Comparison of ENCODE assay signal across 1 cellular context in the genomic region with DNA sequence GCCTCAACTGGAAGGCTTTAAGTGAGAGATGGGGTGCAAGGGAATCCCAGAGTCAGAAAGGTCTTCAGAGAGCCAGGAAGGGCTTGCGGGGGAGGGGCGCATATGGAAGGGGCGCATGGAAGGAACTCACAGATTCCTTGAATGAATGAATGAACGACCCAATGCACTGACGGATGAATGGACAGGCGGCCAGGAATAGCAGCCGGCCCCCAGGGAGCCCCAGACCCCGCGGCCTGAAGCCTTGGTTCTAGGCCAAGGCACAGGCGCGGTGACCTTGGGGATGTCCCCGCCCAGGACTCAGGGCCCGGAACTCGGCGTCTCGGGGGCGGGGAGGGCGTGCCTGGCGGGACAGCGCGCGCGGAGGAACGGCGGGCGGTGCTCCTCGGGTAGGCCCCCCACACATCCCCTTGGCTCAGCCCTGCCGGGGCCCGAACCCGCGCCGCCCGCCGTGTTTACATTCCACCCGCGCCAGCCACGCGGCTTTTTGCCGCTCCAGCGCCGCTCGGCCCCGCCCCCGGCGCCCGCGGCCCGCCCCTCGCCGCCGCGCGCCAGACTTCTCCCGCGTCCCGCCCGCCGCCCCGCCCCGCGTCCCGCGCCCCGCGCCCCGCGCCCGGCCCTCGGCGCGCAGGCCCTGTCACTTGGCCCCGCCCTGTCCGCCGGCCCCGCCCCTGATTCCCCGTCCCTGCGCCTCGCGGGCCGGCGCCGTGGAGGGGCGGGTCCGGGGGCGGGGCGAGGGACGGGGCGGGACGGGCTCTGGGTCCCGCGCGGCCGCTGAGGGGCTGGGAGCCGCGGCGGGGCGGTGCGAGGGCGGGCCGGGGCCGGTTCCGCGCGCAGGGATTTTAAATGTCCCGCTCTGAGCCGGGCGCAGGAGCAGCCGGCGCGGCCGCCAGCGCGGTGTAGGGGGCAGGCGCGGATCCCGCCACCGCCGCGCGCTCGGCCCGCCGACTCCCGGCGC.
TF ChIP-seq lines count a peak whose summit lies in the region.

A gene (plus strand): TSS at position 867 of the 955 bp plus-strand sequence. CDS start 565 bp downstream, outside the sequence.

TF ChIP-seq in WTC11, 78 proteins besides CTCF, POLR2A, EP300 and RAD21 (continued from another document):
- TF ChIP-seq, protein P1, sequence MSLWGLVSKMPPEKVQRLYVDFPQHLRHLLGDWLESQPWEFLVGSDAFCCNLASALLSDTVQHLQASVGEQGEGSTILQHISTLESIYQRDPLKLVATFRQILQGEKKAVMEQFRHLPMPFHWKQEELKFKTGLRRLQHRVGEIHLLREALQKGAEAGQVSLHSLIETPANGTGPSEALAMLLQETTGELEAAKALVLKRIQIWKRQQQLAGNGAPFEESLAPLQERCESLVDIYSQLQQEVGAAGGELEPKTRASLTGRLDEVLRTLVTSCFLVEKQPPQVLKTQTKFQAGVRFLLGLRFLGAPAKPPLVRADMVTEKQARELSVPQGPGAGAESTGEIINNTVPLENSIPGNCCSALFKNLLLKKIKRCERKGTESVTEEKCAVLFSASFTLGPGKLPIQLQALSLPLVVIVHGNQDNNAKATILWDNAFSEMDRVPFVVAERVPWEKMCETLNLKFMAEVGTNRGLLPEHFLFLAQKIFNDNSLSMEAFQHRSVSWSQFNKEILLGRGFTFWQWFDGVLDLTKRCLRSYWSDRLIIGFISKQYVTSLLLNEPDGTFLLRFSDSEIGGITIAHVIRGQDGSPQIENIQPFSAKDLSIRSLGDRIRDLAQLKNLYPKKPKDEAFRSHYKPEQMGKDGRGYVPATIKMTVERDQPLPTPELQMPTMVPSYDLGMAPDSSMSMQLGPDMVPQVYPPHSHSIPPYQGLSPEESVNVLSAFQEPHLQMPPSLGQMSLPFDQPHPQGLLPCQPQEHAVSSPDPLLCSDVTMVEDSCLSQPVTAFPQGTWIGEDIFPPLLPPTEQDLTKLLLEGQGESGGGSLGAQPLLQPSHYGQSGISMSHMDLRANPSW (CRISPR knock-in tag; conservative IDR thresholded peaks at IDR 0.05; ENCODE audit: low read depth), result no peak
- no peak for TF ChIP-seq RORB (CRISPR knock-in tag; IDR thresholded peaks at IDR 0.05)
- no peak for TF ChIP-seq MYBL2 (CRISPR knock-in tag; IDR thresholded peaks at IDR 0.05)
- TF ChIP-seq FOXP1 (CRISPR knock-in tag; IDR thresholded peaks at IDR 0.05; ENCODE audit: borderline replicate concordance), result peak; percentile 16; the same call in 1 of the 2 replicates
- TF ChIP-seq, protein P2, sequence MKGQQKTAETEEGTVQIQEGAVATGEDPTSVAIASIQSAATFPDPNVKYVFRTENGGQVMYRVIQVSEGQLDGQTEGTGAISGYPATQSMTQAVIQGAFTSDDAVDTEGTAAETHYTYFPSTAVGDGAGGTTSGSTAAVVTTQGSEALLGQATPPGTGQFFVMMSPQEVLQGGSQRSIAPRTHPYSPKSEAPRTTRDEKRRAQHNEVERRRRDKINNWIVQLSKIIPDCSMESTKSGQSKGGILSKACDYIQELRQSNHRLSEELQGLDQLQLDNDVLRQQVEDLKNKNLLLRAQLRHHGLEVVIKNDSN (CRISPR knock-in tag; IDR thresholded peaks at IDR 0.05), result no peak
- TF ChIP-seq TEAD1 (CRISPR knock-in tag; IDR thresholded peaks at IDR 0.05), result no peak
- TF ChIP-seq, protein P3, sequence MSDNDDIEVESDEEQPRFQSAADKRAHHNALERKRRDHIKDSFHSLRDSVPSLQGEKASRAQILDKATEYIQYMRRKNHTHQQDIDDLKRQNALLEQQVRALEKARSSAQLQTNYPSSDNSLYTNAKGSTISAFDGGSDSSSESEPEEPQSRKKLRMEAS (CRISPR knock-in tag; IDR thresholded peaks at IDR 0.05), result 0 out of 2 replicates have a peak, but pooled peaks have one; percentile 15
- no peak for TF ChIP-seq ATF1 (CRISPR knock-in tag; IDR thresholded peaks at IDR 0.05)
- TF ChIP-seq ZNF423 (CRISPR knock-in tag; IDR thresholded peaks at IDR 0.05), result no peak
- TF ChIP-seq, protein P4, sequence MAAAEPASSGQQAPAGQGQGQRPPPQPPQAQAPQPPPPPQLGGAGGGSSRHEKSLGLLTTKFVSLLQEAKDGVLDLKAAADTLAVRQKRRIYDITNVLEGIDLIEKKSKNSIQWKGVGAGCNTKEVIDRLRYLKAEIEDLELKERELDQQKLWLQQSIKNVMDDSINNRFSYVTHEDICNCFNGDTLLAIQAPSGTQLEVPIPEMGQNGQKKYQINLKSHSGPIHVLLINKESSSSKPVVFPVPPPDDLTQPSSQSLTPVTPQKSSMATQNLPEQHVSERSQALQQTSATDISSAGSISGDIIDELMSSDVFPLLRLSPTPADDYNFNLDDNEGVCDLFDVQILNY (CRISPR knock-in tag; IDR thresholded peaks at IDR 0.05), result no peak
- TF ChIP-seq, protein P5, sequence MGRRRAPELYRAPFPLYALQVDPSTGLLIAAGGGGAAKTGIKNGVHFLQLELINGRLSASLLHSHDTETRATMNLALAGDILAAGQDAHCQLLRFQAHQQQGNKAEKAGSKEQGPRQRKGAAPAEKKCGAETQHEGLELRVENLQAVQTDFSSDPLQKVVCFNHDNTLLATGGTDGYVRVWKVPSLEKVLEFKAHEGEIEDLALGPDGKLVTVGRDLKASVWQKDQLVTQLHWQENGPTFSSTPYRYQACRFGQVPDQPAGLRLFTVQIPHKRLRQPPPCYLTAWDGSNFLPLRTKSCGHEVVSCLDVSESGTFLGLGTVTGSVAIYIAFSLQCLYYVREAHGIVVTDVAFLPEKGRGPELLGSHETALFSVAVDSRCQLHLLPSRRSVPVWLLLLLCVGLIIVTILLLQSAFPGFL (CRISPR knock-in tag; IDR thresholded peaks at IDR 0.05; ENCODE audit: borderline replicate concordance), result no peak
- TF ChIP-seq, protein P6, sequence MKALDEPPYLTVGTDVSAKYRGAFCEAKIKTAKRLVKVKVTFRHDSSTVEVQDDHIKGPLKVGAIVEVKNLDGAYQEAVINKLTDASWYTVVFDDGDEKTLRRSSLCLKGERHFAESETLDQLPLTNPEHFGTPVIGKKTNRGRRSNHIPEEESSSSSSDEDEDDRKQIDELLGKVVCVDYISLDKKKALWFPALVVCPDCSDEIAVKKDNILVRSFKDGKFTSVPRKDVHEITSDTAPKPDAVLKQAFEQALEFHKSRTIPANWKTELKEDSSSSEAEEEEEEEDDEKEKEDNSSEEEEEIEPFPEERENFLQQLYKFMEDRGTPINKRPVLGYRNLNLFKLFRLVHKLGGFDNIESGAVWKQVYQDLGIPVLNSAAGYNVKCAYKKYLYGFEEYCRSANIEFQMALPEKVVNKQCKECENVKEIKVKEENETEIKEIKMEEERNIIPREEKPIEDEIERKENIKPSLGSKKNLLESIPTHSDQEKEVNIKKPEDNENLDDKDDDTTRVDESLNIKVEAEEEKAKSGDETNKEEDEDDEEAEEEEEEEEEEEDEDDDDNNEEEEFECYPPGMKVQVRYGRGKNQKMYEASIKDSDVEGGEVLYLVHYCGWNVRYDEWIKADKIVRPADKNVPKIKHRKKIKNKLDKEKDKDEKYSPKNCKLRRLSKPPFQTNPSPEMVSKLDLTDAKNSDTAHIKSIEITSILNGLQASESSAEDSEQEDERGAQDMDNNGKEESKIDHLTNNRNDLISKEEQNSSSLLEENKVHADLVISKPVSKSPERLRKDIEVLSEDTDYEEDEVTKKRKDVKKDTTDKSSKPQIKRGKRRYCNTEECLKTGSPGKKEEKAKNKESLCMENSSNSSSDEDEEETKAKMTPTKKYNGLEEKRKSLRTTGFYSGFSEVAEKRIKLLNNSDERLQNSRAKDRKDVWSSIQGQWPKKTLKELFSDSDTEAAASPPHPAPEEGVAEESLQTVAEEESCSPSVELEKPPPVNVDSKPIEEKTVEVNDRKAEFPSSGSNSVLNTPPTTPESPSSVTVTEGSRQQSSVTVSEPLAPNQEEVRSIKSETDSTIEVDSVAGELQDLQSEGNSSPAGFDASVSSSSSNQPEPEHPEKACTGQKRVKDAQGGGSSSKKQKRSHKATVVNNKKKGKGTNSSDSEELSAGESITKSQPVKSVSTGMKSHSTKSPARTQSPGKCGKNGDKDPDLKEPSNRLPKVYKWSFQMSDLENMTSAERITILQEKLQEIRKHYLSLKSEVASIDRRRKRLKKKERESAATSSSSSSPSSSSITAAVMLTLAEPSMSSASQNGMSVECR (CRISPR knock-in tag; IDR thresholded peaks at IDR 0.05; ENCODE audit: borderline replicate concordance), result no peak
- TF ChIP-seq ETV6 (CRISPR knock-in tag; IDR thresholded peaks at IDR 0.05), result no peak; the same call in 1 of the 2 replicates
- no peak for TF ChIP-seq EMX1 (CRISPR knock-in tag; IDR thresholded peaks at IDR 0.05)
- TF ChIP-seq ZBTB21 (CRISPR knock-in tag; IDR thresholded peaks at IDR 0.05; ENCODE audit: borderline replicate concordance), result no peak
- peak; percentile 94; the same call in 1 of the 2 replicates for TF ChIP-seq ESRRA (CRISPR knock-in tag; IDR thresholded peaks at IDR 0.05; ENCODE audit: borderline replicate concordance)
